In the genomic region with DNA sequence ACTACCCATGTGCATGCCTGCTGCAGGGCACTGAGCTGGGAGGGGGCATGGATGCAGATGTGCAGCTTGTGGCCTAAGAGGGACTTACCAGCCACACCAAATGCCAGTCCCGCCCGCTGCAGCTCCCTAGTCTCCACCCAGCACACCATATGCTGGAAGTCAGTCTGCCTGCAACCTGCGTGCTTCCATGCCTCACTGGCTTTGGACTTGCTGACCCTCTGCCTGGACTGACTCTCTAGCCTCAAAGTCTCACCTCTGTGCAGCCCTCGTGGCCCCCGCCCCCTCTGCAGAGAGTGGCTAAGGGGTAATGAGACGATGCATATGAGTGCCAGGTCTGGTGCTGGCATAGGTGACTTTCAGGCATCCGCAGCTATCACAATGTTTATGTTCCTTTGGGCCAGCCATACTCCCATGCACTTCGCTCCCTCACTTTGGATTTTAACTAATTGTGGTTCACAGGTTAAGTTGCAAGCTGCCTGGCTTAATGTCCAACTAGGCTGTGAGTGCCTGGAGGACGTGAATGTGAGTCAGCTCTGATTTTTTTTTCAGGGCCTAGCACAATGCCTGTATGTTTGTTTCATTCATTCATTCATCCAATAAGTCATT, we compare ENCODE assay signal across 1 cellular context.
TF ChIP-seq lines count a peak whose summit lies in the region.

No MANE protein-coding gene starts in this region.

TF ChIP-seq in HepG2, 621 proteins besides CTCF, POLR2A, EP300 and RAD21 (continued from another document):
- TF ChIP-seq PRDM4 (CRISPR knock-in tag; IDR thresholded peaks at IDR 0.05; ENCODE audit: borderline replicate concordance): no peak
- no peak for TF ChIP-seq GATA4 (IDR thresholded peaks at IDR 0.05; ENCODE audit: borderline replicate concordance, low read depth)
- TF ChIP-seq USF2 (IDR thresholded peaks at IDR 0.05; ENCODE audit: low read depth, low read length): no peak
- no peak for TF ChIP-seq USF2 (CRISPR knock-in tag; IDR thresholded peaks at IDR 0.05; ENCODE audit: borderline replicate concordance)
- TF ChIP-seq ZNF768 (CRISPR knock-in tag; IDR thresholded peaks at IDR 0.05): no peak
- TF ChIP-seq ZBTB38 (CRISPR knock-in tag; IDR thresholded peaks at IDR 0.05): no peak
- TF ChIP-seq ATF6 (CRISPR knock-in tag; conservative IDR thresholded peaks at IDR 0.05): no peak
- TF ChIP-seq, protein P1, sequence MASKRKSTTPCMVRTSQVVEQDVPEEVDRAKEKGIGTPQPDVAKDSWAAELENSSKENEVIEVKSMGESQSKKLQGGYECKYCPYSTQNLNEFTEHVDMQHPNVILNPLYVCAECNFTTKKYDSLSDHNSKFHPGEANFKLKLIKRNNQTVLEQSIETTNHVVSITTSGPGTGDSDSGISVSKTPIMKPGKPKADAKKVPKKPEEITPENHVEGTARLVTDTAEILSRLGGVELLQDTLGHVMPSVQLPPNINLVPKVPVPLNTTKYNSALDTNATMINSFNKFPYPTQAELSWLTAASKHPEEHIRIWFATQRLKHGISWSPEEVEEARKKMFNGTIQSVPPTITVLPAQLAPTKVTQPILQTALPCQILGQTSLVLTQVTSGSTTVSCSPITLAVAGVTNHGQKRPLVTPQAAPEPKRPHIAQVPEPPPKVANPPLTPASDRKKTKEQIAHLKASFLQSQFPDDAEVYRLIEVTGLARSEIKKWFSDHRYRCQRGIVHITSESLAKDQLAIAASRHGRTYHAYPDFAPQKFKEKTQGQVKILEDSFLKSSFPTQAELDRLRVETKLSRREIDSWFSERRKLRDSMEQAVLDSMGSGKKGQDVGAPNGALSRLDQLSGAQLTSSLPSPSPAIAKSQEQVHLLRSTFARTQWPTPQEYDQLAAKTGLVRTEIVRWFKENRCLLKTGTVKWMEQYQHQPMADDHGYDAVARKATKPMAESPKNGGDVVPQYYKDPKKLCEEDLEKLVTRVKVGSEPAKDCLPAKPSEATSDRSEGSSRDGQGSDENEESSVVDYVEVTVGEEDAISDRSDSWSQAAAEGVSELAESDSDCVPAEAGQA (IDR thresholded peaks at IDR 0.05; ENCODE audit: low read depth): no peak
- TF ChIP-seq, protein P1 (CRISPR knock-in tag; IDR thresholded peaks at IDR 0.05; ENCODE audit: borderline replicate concordance): no peak
- TF ChIP-seq, protein P2, sequence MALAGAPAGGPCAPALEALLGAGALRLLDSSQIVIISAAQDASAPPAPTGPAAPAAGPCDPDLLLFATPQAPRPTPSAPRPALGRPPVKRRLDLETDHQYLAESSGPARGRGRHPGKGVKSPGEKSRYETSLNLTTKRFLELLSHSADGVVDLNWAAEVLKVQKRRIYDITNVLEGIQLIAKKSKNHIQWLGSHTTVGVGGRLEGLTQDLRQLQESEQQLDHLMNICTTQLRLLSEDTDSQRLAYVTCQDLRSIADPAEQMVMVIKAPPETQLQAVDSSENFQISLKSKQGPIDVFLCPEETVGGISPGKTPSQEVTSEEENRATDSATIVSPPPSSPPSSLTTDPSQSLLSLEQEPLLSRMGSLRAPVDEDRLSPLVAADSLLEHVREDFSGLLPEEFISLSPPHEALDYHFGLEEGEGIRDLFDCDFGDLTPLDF (CRISPR knock-in tag; IDR thresholded peaks at IDR 0.05): no peak
- no peak for TF ChIP-seq MTA1 (CRISPR knock-in tag; IDR thresholded peaks at IDR 0.05; ENCODE audit: borderline replicate concordance)
- no peak for TF ChIP-seq ZZZ3 (CRISPR knock-in tag; IDR thresholded peaks at IDR 0.05; ENCODE audit: borderline replicate concordance)
- no peak for TF ChIP-seq ATF7-NPFF (CRISPR knock-in tag; IDR thresholded peaks at IDR 0.05; ENCODE audit: low read depth)
- 0 out of 2 replicates have a peak, but pooled peaks have one; percentile 59 for TF ChIP-seq MEF2D (CRISPR knock-in tag; IDR thresholded peaks at IDR 0.05)
- no peak for TF ChIP-seq ZSCAN9 (CRISPR knock-in tag; IDR thresholded peaks at IDR 0.05; ENCODE audit: borderline replicate concordance)
- no peak for TF ChIP-seq ATF1 (CRISPR knock-in tag; IDR thresholded peaks at IDR 0.05)
- no peak for TF ChIP-seq ZNF547 (CRISPR knock-in tag; IDR thresholded peaks at IDR 0.05)
- no peak for TF ChIP-seq ZNF503 (CRISPR knock-in tag; IDR thresholded peaks at IDR 0.05)
- TF ChIP-seq MZF1 (CRISPR knock-in tag; IDR thresholded peaks at IDR 0.05; ENCODE audit: borderline replicate concordance): no peak
- no peak for TF ChIP-seq PAX8 (CRISPR knock-in tag; IDR thresholded peaks at IDR 0.05; ENCODE audit: borderline replicate concordance)
- no peak for TF ChIP-seq AKNA (CRISPR knock-in tag; IDR thresholded peaks at IDR 0.05; ENCODE audit: borderline replicate concordance)
- no peak for TF ChIP-seq HES4 (CRISPR knock-in tag; IDR thresholded peaks at IDR 0.05; ENCODE audit: borderline replicate concordance)
- no peak for TF ChIP-seq ZNF558 (CRISPR knock-in tag; IDR thresholded peaks at IDR 0.05; ENCODE audit: borderline replicate concordance)
